1 cellular context compared by ENCODE assay signal in genomic region chr17:1972429-1973160, GRCh38.
TF ChIP-seq lines count a peak whose summit lies in the region.

No MANE protein-coding gene starts in this region.

TF ChIP-seq in HepG2, 621 proteins besides CTCF, POLR2A, EP300 and RAD21 (continued from another document and continues in another):
- TF ChIP-seq ZNF367 (CRISPR knock-in tag; IDR thresholded peaks at IDR 0.05; ENCODE audit: borderline replicate concordance) = no peak
- 0 out of 2 replicates have a peak, but pooled peaks have one; percentile 62 for TF ChIP-seq ZNF142 (CRISPR knock-in tag; IDR thresholded peaks at IDR 0.05)
- no peak for TF ChIP-seq TOE1 (CRISPR knock-in tag; IDR thresholded peaks at IDR 0.05)
- TF ChIP-seq HNRNPL (IDR thresholded peaks at IDR 0.05; ENCODE audit: low read depth, low read length) = no peak
- TF ChIP-seq NR2C2 (CRISPR knock-in tag; IDR thresholded peaks at IDR 0.05; ENCODE audit: borderline replicate concordance) = no peak
- TF ChIP-seq ISL2 (CRISPR knock-in tag; IDR thresholded peaks at IDR 0.05) = no peak
- no peak for TF ChIP-seq JUNB (CRISPR knock-in tag; IDR thresholded peaks at IDR 0.05; ENCODE audit: borderline replicate concordance)
- no peak for TF ChIP-seq ZNF101 (CRISPR knock-in tag; IDR thresholded peaks at IDR 0.05; ENCODE audit: borderline replicate concordance, low read depth)
- no peak for TF ChIP-seq NR2F2 (IDR thresholded peaks at IDR 0.05; ENCODE audit: borderline replicate concordance, low read depth)
- no peak for TF ChIP-seq ZNF383 (CRISPR knock-in tag; IDR thresholded peaks at IDR 0.05; ENCODE audit: borderline replicate concordance)
- TF ChIP-seq PTBP1 (IDR thresholded peaks at IDR 0.05; ENCODE audit: low read depth, low read length, poor library complexity, severe bottlenecking) = no peak
- TF ChIP-seq GABPB1 (CRISPR knock-in tag; IDR thresholded peaks at IDR 0.05) = peak; percentile 19; the same call in 1 of the 2 replicates
- TF ChIP-seq ZFP82 (CRISPR knock-in tag; IDR thresholded peaks at IDR 0.05; ENCODE audit: borderline replicate concordance) = no peak
- TF ChIP-seq LCORL (IDR thresholded peaks at IDR 0.05) = no peak
- no peak for TF ChIP-seq LCORL (CRISPR knock-in tag; IDR thresholded peaks at IDR 0.05)
- TF ChIP-seq ZNF160 (CRISPR knock-in tag; IDR thresholded peaks at IDR 0.05) = no peak
- no peak for TF ChIP-seq MBD4 (IDR thresholded peaks at IDR 0.05; ENCODE audit: borderline replicate concordance, low read length)
- TF ChIP-seq ZMAT5 (CRISPR knock-in tag; IDR thresholded peaks at IDR 0.05; ENCODE audit: borderline replicate concordance, low read depth) = no peak
- peak; percentile 31; the same call in 1 of the 2 replicates for TF ChIP-seq ZFP41 (CRISPR knock-in tag; IDR thresholded peaks at IDR 0.05; ENCODE audit: borderline replicate concordance)
- TF ChIP-seq NAIF1 (CRISPR knock-in tag; IDR thresholded peaks at IDR 0.05; ENCODE audit: borderline replicate concordance) = no peak
- no peak for TF ChIP-seq GATA4 (IDR thresholded peaks at IDR 0.05; ENCODE audit: borderline replicate concordance, low read depth)
- no peak for TF ChIP-seq RBM39 (IDR thresholded peaks at IDR 0.05; ENCODE audit: low read depth, low read length, poor library complexity, severe bottlenecking)
- no peak for TF ChIP-seq ARNT (IDR thresholded peaks at IDR 0.05)
- no peak for TF ChIP-seq HOXA5 (CRISPR knock-in tag; IDR thresholded peaks at IDR 0.05)
- TF ChIP-seq PITX1 (CRISPR knock-in tag; IDR thresholded peaks at IDR 0.05) = no peak
- TF ChIP-seq ZNF235 (CRISPR knock-in tag; IDR thresholded peaks at IDR 0.05; ENCODE audit: borderline replicate concordance) = no peak
- TF ChIP-seq ZFP62 (CRISPR knock-in tag; IDR thresholded peaks at IDR 0.05) = no peak
- no peak for TF ChIP-seq KDM2A (CRISPR knock-in tag; IDR thresholded peaks at IDR 0.05; ENCODE audit: borderline replicate concordance, low read depth)
- peak; percentile 80; the same call in 1 of the 2 replicates for TF ChIP-seq TFDP1 (CRISPR knock-in tag; IDR thresholded peaks at IDR 0.05; ENCODE audit: borderline replicate concordance)
- no peak for TF ChIP-seq PCBP2 (optimal IDR thresholded peaks at IDR 0.05; ENCODE audit: low read depth, low read length, poor library complexity, severe bottlenecking)
- TF ChIP-seq ZNF331 (CRISPR knock-in tag; IDR thresholded peaks at IDR 0.05) = no peak
- no peak for TF ChIP-seq CERS6 (CRISPR knock-in tag; IDR thresholded peaks at IDR 0.05)
- no peak for TF ChIP-seq KAT8 (CRISPR knock-in tag; IDR thresholded peaks at IDR 0.05)
- no peak for TF ChIP-seq CREB3 (CRISPR knock-in tag; IDR thresholded peaks at IDR 0.05)
- TF ChIP-seq ZNF33A (CRISPR knock-in tag; IDR thresholded peaks at IDR 0.05; ENCODE audit: borderline replicate concordance) = no peak
- TF ChIP-seq FLYWCH1 (CRISPR knock-in tag; IDR thresholded peaks at IDR 0.05) = no peak
- TF ChIP-seq ZNF501 (CRISPR knock-in tag; IDR thresholded peaks at IDR 0.05) = no peak
- peak; percentile 56; the same call in 1 of the 2 replicates for TF ChIP-seq MYC (CRISPR knock-in tag; IDR thresholded peaks at IDR 0.05; ENCODE audit: borderline replicate concordance)
- no peak for TF ChIP-seq ZNF547 (CRISPR knock-in tag; IDR thresholded peaks at IDR 0.05)
- TF ChIP-seq SNRNP70 (IDR thresholded peaks at IDR 0.05; ENCODE audit: low read depth, low read length) = no peak
- TF ChIP-seq BATF2 (CRISPR knock-in tag; IDR thresholded peaks at IDR 0.05) = no peak
- TF ChIP-seq MYPOP (CRISPR knock-in tag; IDR thresholded peaks at IDR 0.05) = no peak
- no peak for TF ChIP-seq RFXANK (CRISPR knock-in tag; IDR thresholded peaks at IDR 0.05)
- TF ChIP-seq MEIS1 (CRISPR knock-in tag; IDR thresholded peaks at IDR 0.05; ENCODE audit: borderline replicate concordance) = no peak
- peak; percentile 49; the same call in 1 of the 2 replicates for TF ChIP-seq ZSCAN25 (CRISPR knock-in tag; IDR thresholded peaks at IDR 0.05)
- TF ChIP-seq ZNF337 (CRISPR knock-in tag; IDR thresholded peaks at IDR 0.05; ENCODE audit: borderline replicate concordance, low read depth) = no peak
- TF ChIP-seq ZNF513 (CRISPR knock-in tag; conservative IDR thresholded peaks at IDR 0.05) = no peak
- no peak for TF ChIP-seq ZSCAN9 (CRISPR knock-in tag; IDR thresholded peaks at IDR 0.05; ENCODE audit: borderline replicate concordance)
- TF ChIP-seq SIN3A (IDR thresholded peaks at IDR 0.05; ENCODE audit: borderline replicate concordance, low read depth, low read length) = no peak
- no peak for TF ChIP-seq SMAD1 (CRISPR knock-in tag; IDR thresholded peaks at IDR 0.05; ENCODE audit: borderline replicate concordance, low read depth)
- no peak for TF ChIP-seq ZNF280B (CRISPR knock-in tag; IDR thresholded peaks at IDR 0.05; ENCODE audit: borderline replicate concordance)
- no peak for TF ChIP-seq KAT7 (CRISPR knock-in tag; IDR thresholded peaks at IDR 0.05; ENCODE audit: borderline replicate concordance)
- no peak for TF ChIP-seq NFIB (CRISPR knock-in tag; IDR thresholded peaks at IDR 0.05; ENCODE audit: borderline replicate concordance)
- peak; percentile 75 for TF ChIP-seq MNT (IDR thresholded peaks at IDR 0.05)
